ENCODE assay signal across 29 cellular contexts in genomic region chr4:18670034-18670433, GRCh38.
"Had no signal": no experiment of that assay in that cellular context is flagged by ENCODE, and none has a peak within 500 bp of the region (broad histone marks: within the 10 kb centered on the region; RNA-seq: fewer than 3 reads in every experiment).

No MANE protein-coding gene starts in this region.

- FAIRE-seq: urothelium cell line had no signal

- H3K27ac ChIP-seq: stomach, suprapubic skin, testis, thoracic aorta, thyroid gland, tibial artery, tibial nerve, transverse colon, upper lobe of left lung, upper lobe of right lung, uterus, vagina had no signal

- H3K9me3 Mint-ChIP-seq: stimulated activated memory B cell treated with anti-CD40 and anti-IgM and Interleukin-4, amounts not matched to agents 10 μg/mL and 1 μg/mL and 100 μg/mL, for 72 hours; stimulated activated naive CD8-positive, alpha-beta T cell treated with anti-CD3 and anti-CD28 coated beads, Interleukin-15, Interleukin-2, amounts not matched to agents 100 ng/mL and 50 ng/mL, for 24 hours had no signal

- H3K4me3 Mint-ChIP-seq: stimulated activated effector memory CD8-positive, alpha-beta T cell treated with anti-CD3 and anti-CD28 coated beads, Interleukin-12 subunit alpha, Interleukin-12 subunit beta, amount 100 ng/mL, for 72 hours; stimulated activated memory B cell treated with anti-CD40 and anti-IgM and Interleukin-4, amounts not matched to agents 10 μg/mL and 1 μg/mL and 100 μg/mL, for 72 hours; stimulated activated naive B cell treated with anti-CD40 and anti-IgM and Interleukin-4, amounts not matched to agents 10 μg/mL and 1 μg/mL and 100 μg/mL, for 72 hours; stimulated activated naive CD8-positive, alpha-beta T cell treated with anti-CD3 and anti-CD28 coated beads, Interleukin-15, amount 100 ng/mL, for 72 hours; stimulated activated naive CD8-positive, alpha-beta T cell treated with anti-CD3 and anti-CD28 coated beads, Interleukin-15, Interleukin-2, amounts not matched to agents 100 ng/mL and 50 ng/mL, for 24 hours; type B pancreatic cell had no signal

- H3K27ac Mint-ChIP-seq: stimulated activated effector memory CD8-positive, alpha-beta T cell treated with anti-CD3 and anti-CD28 coated beads, Interleukin-12 subunit alpha, Interleukin-12 subunit beta, amount 100 ng/mL, for 72 hours; stimulated activated memory B cell treated with anti-CD40 and anti-IgM and Interleukin-4, amounts not matched to agents 10 μg/mL and 1 μg/mL and 100 μg/mL, for 72 hours; stimulated activated naive B cell treated with anti-CD40 and anti-IgM and Interleukin-4, amounts not matched to agents 10 μg/mL and 1 μg/mL and 100 μg/mL, for 72 hours; stimulated activated naive CD8-positive, alpha-beta T cell treated with anti-CD3 and anti-CD28 coated beads, Interleukin-15, amount 100 ng/mL, for 72 hours; stimulated activated naive CD8-positive, alpha-beta T cell treated with anti-CD3 and anti-CD28 coated beads, Interleukin-15, Interleukin-2, amounts not matched to agents 100 ng/mL and 50 ng/mL, for 24 hours; type B pancreatic cell had no signal

- H3K9me3 ChIP-seq: stomach, suprapubic skin, testis, thoracic aorta, thyroid gland, tibial artery, tibial nerve, transverse colon, upper lobe of left lung, upper lobe of right lung, uterus, vagina had no signal

- H3K36me3 ChIP-seq: stomach, suprapubic skin, thoracic aorta, thyroid gland, tibial artery, tibial nerve, transverse colon, upper lobe of left lung, upper lobe of right lung, uterus, vagina had no signal

- H3K27me3 ChIP-seq: stomach, suprapubic skin, testis, thyroid gland, tibial artery, tibial nerve, transverse colon, upper lobe of left lung, upper lobe of right lung, uterus, vagina had no signal

- H3K4me1 Mint-ChIP-seq: stimulated activated effector memory CD8-positive, alpha-beta T cell treated with anti-CD3 and anti-CD28 coated beads, Interleukin-12 subunit alpha, Interleukin-12 subunit beta, amount 100 ng/mL, for 72 hours; stimulated activated memory B cell treated with anti-CD40 and anti-IgM and Interleukin-4, amounts not matched to agents 10 μg/mL and 1 μg/mL and 100 μg/mL, for 72 hours; stimulated activated naive B cell treated with anti-CD40 and anti-IgM and Interleukin-4, amounts not matched to agents 10 μg/mL and 1 μg/mL and 100 μg/mL, for 72 hours; stimulated activated naive CD8-positive, alpha-beta T cell treated with anti-CD3 and anti-CD28 coated beads, Interleukin-15, amount 100 ng/mL, for 72 hours had no signal

- H3K4me3 ChIP-seq: stomach, suprapubic skin, testis, thoracic aorta, thyroid gland, tibial artery, tibial nerve, transverse colon, upper lobe of left lung, upper lobe of right lung, uterus, vagina had no signal

- H3K36me3 Mint-ChIP-seq: stimulated activated effector memory CD8-positive, alpha-beta T cell treated with anti-CD3 and anti-CD28 coated beads, Interleukin-12 subunit alpha, Interleukin-12 subunit beta, amount 100 ng/mL, for 72 hours; stimulated activated memory B cell treated with anti-CD40 and anti-IgM and Interleukin-4, amounts not matched to agents 10 μg/mL and 1 μg/mL and 100 μg/mL, for 72 hours; stimulated activated naive B cell treated with anti-CD40 and anti-IgM and Interleukin-4, amounts not matched to agents 10 μg/mL and 1 μg/mL and 100 μg/mL, for 72 hours; type B pancreatic cell had no signal

- H3K27me3 Mint-ChIP-seq: stimulated activated memory B cell treated with anti-CD40 and anti-IgM and Interleukin-4, amounts not matched to agents 10 μg/mL and 1 μg/mL and 100 μg/mL, for 72 hours; stimulated activated naive B cell treated with anti-CD40 and anti-IgM and Interleukin-4, amounts not matched to agents 10 μg/mL and 1 μg/mL and 100 μg/mL, for 72 hours; stimulated activated naive CD8-positive, alpha-beta T cell treated with anti-CD3 and anti-CD28 coated beads, Interleukin-15, amount 100 ng/mL, for 72 hours; stimulated activated naive CD8-positive, alpha-beta T cell treated with anti-CD3 and anti-CD28 coated beads, Interleukin-15, Interleukin-2, amounts not matched to agents 100 ng/mL and 50 ng/mL, for 24 hours; type B pancreatic cell had no signal

- DNase-seq: stimulated activated CD4-positive, alpha-beta T cell treated with anti-CD3 and anti-CD28 coated beads, Interleukin-2, amount 100 ng/mL, for 48 hours; stimulated activated CD4-positive, alpha-beta T cell treated with anti-CD3 and anti-CD28 coated beads, Interleukin-4, amount 100 ng/mL, for 1 hour; stimulated activated CD4-positive, alpha-beta T cell treated with anti-CD3 and anti-CD28 coated beads, Interleukin-4, amount 100 ng/mL, for 24 hours; stimulated activated CD4-positive, alpha-beta T cell treated with anti-CD3 and anti-CD28 coated beads, Interleukin-4, amount 100 ng/mL, for 4 hours; stimulated activated CD8-positive, alpha-beta memory T cell treated with anti-CD3 and anti-CD28 coated beads, Interleukin-4, amount 100 ng/mL, for 48 hours; stimulated activated naive B cell treated with anti-CD40 and anti-IgM and Interleukin-4, amounts not matched to agents 10 μg/mL and 1 μg/mL and 100 μg/mL, for 72 hours; stimulated activated naive CD4-positive, alpha-beta T cell; stimulated activated naive CD4-positive, alpha-beta T cell treated with Interleukin-2 at 50 U/mL for 16 hours; stimulated activated naive CD8-positive, alpha-beta T cell treated with anti-CD3 and anti-CD28 coated beads, Interleukin-15, amount 100 ng/mL, for 72 hours; stimulated activated naive CD8-positive, alpha-beta T cell treated with anti-CD3 and anti-CD28 coated beads, Interleukin-15, Interleukin-2, amounts not matched to agents 100 U/mL and 50 U/mL, for 24 hours; stomach; substantia nigra; testis; thyroid gland; tibial artery; transverse colon; trophoblast cell; upper lobe of left lung; upper lobe of right lung; uterus had no signal

- ATAC-seq: stimulated activated effector memory CD8-positive, alpha-beta T cell treated with anti-CD3 and anti-CD28 coated beads, Interleukin-12 subunit alpha, Interleukin-12 subunit beta, amount 100 ng/mL, for 72 hours; stimulated activated memory B cell treated with anti-CD40 and anti-IgM and Interleukin-4, amounts not matched to agents 10 μg/mL and 1 μg/mL and 100 μg/mL, for 72 hours; stimulated activated naive B cell treated with anti-CD40 and anti-IgM and Interleukin-4, amounts not matched to agents 10 μg/mL and 1 μg/mL and 100 μg/mL, for 72 hours; stimulated activated naive CD8-positive, alpha-beta T cell treated with anti-CD3 and anti-CD28 coated beads, Interleukin-15, amount 100 ng/mL, for 72 hours; stimulated activated naive CD8-positive, alpha-beta T cell treated with anti-CD3 and anti-CD28 coated beads, Interleukin-15, Interleukin-2, amounts not matched to agents 100 U/mL and 50 U/mL, for 24 hours; upper lobe of right lung had no signal

- H3K4me1 ChIP-seq: stomach, suprapubic skin, testis, thyroid gland, tibial artery, tibial nerve, transverse colon, upper lobe of left lung, upper lobe of right lung, uterus, vagina had no signal
